ENCODE assay signal across 37 cellular contexts in genomic region chr1:203227684-203228083, GRCh38. TPM values are rescaled to one million over a fixed set of nuclear protein-coding genes. Genes with fewer than 3 reads are reported as not detected.
"Had no signal": no experiment of that assay in that cellular context is flagged by ENCODE, and none has a peak within 500 bp of the region (broad histone marks: within the 10 kb centered on the region; RNA-seq: fewer than 3 reads in every experiment).

No MANE protein-coding gene starts in this region.

- H3K27ac ChIP-seq: adrenal gland, body of pancreas, brain microvascular endothelial cell, breast epithelium, VCaP had no signal

- H3K4me1 ChIP-seq: adrenal gland, body of pancreas, breast epithelium had no signal

- H3K4me3 ChIP-seq: adrenal gland, body of pancreas, breast epithelium had no signal

- H3K9me3 ChIP-seq: adrenal gland, body of pancreas, breast epithelium had no signal

- H3K4me1 Mint-ChIP-seq: activated B cell treated with CpG ODN at 0.5 μM for 24 hours; activated CD4-positive, alpha-beta memory T cell treated with anti-CD3 and anti-CD28 coated beads, Interleukin-2, amount 10 ng/mL, durations not matched to agents 7 days and 5 days; activated CD4-positive, alpha-beta T cell treated with anti-CD3 and anti-CD28 coated beads, Interleukin-2, amount 10 ng/mL, durations not matched to agents 24 days and 14 days; activated CD8-positive, alpha-beta memory T cell treated with anti-CD3 and anti-CD28 coated beads, Interleukin-2, amount 10 ng/mL, durations not matched to agents 7 days and 5 days; activated naive CD8-positive, alpha-beta T cell treated with anti-CD3 and anti-CD28 coated beads for 36 hours; activated T-helper 17 cell treated with anti-CD3 and anti-CD28 coated beads, Interleukin-2, amount 50 U/mL, for 72 hours had no signal

- H3K27ac Mint-ChIP-seq: activated B cell treated with CpG ODN at 0.5 μM for 24 hours; activated CD4-positive, alpha-beta memory T cell treated with anti-CD3 and anti-CD28 coated beads, Interleukin-2, amount 10 ng/mL, durations not matched to agents 7 days and 5 days; activated CD4-positive, alpha-beta T cell treated with anti-CD3 and anti-CD28 coated beads, Interleukin-2, amount 10 ng/mL, durations not matched to agents 24 days and 14 days; activated CD8-positive, alpha-beta memory T cell treated with anti-CD3 and anti-CD28 coated beads, Interleukin-2, amount 10 ng/mL, durations not matched to agents 7 days and 5 days; activated naive CD4-positive, alpha-beta T cell treated with anti-CD3 and anti-CD28 coated beads for 36 hours; activated naive CD8-positive, alpha-beta T cell treated with anti-CD3 and anti-CD28 coated beads for 36 hours; activated T-cell treated with anti-CD3 and anti-CD28 coated beads, Interleukin-2, amount 50 U/mL, for 24 hours; activated T-helper 17 cell treated with anti-CD3 and anti-CD28 coated beads, Interleukin-2, amount 50 U/mL, for 72 hours; T-helper 1 cell treated with Interleukin-12 subunit alpha and Interleukin-12 subunit beta and Interleukin-4 antibody, amounts not matched to agents 30 μg/mL and 1 μg/mL, for 36 hours; T-helper 2 cell treated with Interferon-gamma antibody and Interleukin-4, amounts not matched to agents 5 μg/mL and 100 μg/mL, for 36 hours had no signal

- H3K27me3 ChIP-seq: adrenal gland, body of pancreas, breast epithelium had no signal

- H3K36me3 ChIP-seq: adrenal gland, brain microvascular endothelial cell, breast epithelium had no signal

- DNase-seq: activated B cell treated with CpG ODN at 0.5 μM for 24 hours; activated CD4-positive, alpha-beta memory T cell treated with anti-CD3 and anti-CD28 coated beads, Interleukin-2, amount 10 ng/mL, durations not matched to agents 7 days and 5 days; activated CD4-positive, alpha-beta T cell treated with anti-CD3 and anti-CD28 coated beads for 4 hours; activated CD4-positive, alpha-beta T cell treated with anti-CD3 and anti-CD28 coated beads, Interleukin-2, amount 10 ng/mL, durations not matched to agents 24 days and 14 days; activated CD4-positive, alpha-beta T cell treated with anti-CD3 and anti-CD28 coated beads, Interleukin-2, amount 50 U/mL, for 1 hour; activated CD4-positive, alpha-beta T cell treated with anti-CD3 and anti-CD28 coated beads, Interleukin-2, amount 50 U/mL, for 48 hours; activated CD4-positive, CD25-positive, alpha-beta regulatory T cell treated with anti-CD3 and anti-CD28 coated beads, Interleukin-2, amount 50 U/mL, for 72 hours; activated CD8-positive, alpha-beta memory T cell treated with anti-CD3 and anti-CD28 coated beads for 24 hours; activated CD8-positive, alpha-beta memory T cell treated with anti-CD3 and anti-CD28 coated beads, Interleukin-2, amount 10 ng/mL, durations not matched to agents 7 days and 5 days; activated CD8-positive, alpha-beta memory T cell treated with anti-CD3 and anti-CD28 coated beads, Interleukin-2, amount 50 U/mL, for 48 hours; activated CD8-positive, alpha-beta T cell treated with anti-CD3 and anti-CD28 coated beads, Interleukin-2, amount 10 ng/mL, durations not matched to agents 7 days and 5 days; activated effector memory CD4-positive, alpha-beta T cell treated with anti-CD3 and anti-CD28 coated beads, Interleukin-2, amount 50 U/mL, for 16 hours; activated gamma-delta T cell treated with Interleukin-2 at 50 U/mL for 16 hours; activated naive CD4-positive, alpha-beta T cell; activated naive CD4-positive, alpha-beta T cell treated with anti-CD3 and anti-CD28 coated beads for 36 hours; activated naive CD4-positive, alpha-beta T cell treated with anti-CD3 and anti-CD28 coated beads, Interleukin-2, amount 50 U/mL, for 16 hours; activated naive CD8-positive, alpha-beta T cell treated with anti-CD3 and anti-CD28 coated beads for 36 hours; activated T-cell treated with anti-CD3 and anti-CD28 coated beads, Interleukin-2, amount 50 U/mL, for 24 hours; activated T-cell treated with anti-CD3 and anti-CD28 coated beads, Interleukin-2, amount 50 U/mL, for 48 hours; adrenal gland; amniotic stem cell; aorta; body of pancreas; brain microvascular endothelial cell; central memory CD4-positive, alpha-beta T cell; T-helper 1 cell; T-helper 2 cell; T-helper 9 cell had no signal

- H3K9me3 Mint-ChIP-seq: activated B cell treated with CpG ODN at 0.5 μM for 24 hours; activated CD4-positive, alpha-beta memory T cell treated with anti-CD3 and anti-CD28 coated beads, Interleukin-2, amount 10 ng/mL, durations not matched to agents 7 days and 5 days; activated CD4-positive, alpha-beta T cell treated with anti-CD3 and anti-CD28 coated beads, Interleukin-2, amount 10 ng/mL, durations not matched to agents 24 days and 14 days; activated naive CD4-positive, alpha-beta T cell treated with anti-CD3 and anti-CD28 coated beads for 36 hours; activated naive CD4-positive, alpha-beta T cell treated with anti-CD3 and anti-CD28 coated beads, Interleukin-2, amount 50 U/mL, for 72 hours; activated naive CD8-positive, alpha-beta T cell treated with anti-CD3 and anti-CD28 coated beads for 36 hours; activated T-cell treated with anti-CD3 and anti-CD28 coated beads, Interleukin-2, amount 50 U/mL, for 24 hours; activated T-helper 17 cell treated with anti-CD3 and anti-CD28 coated beads, Interleukin-2, amount 50 U/mL, for 72 hours; T-helper 1 cell treated with Interleukin-12 subunit alpha and Interleukin-12 subunit beta and Interleukin-4 antibody, amounts not matched to agents 30 μg/mL and 1 μg/mL, for 36 hours; T-helper 2 cell treated with Interferon-gamma antibody and Interleukin-4, amounts not matched to agents 5 μg/mL and 100 μg/mL, for 36 hours had no signal

- H3K4me3 Mint-ChIP-seq: activated B cell treated with CpG ODN at 0.5 μM for 24 hours; activated CD4-positive, alpha-beta memory T cell treated with anti-CD3 and anti-CD28 coated beads, Interleukin-2, amount 10 ng/mL, durations not matched to agents 7 days and 5 days; activated CD4-positive, alpha-beta T cell treated with anti-CD3 and anti-CD28 coated beads, Interleukin-2, amount 10 ng/mL, durations not matched to agents 24 days and 14 days; activated CD8-positive, alpha-beta memory T cell treated with anti-CD3 and anti-CD28 coated beads, Interleukin-2, amount 10 ng/mL, durations not matched to agents 7 days and 5 days; activated CD8-positive, alpha-beta T cell treated with anti-CD3 and anti-CD28 coated beads, Interleukin-2, amount 10 ng/mL, durations not matched to agents 7 days and 5 days; activated naive CD4-positive, alpha-beta T cell treated with anti-CD3 and anti-CD28 coated beads for 36 hours; activated naive CD8-positive, alpha-beta T cell treated with anti-CD3 and anti-CD28 coated beads for 36 hours; activated T-cell treated with anti-CD3 and anti-CD28 coated beads, Interleukin-2, amount 50 U/mL, for 24 hours; activated T-helper 17 cell treated with anti-CD3 and anti-CD28 coated beads, Interleukin-2, amount 50 U/mL, for 72 hours; T-helper 1 cell treated with Interleukin-12 subunit alpha and Interleukin-12 subunit beta and Interleukin-4 antibody, amounts not matched to agents 30 μg/mL and 1 μg/mL, for 36 hours; T-helper 2 cell treated with Interferon-gamma antibody and Interleukin-4, amounts not matched to agents 5 μg/mL and 100 μg/mL, for 36 hours had no signal

- H3K36me3 Mint-ChIP-seq: activated CD8-positive, alpha-beta memory T cell treated with anti-CD3 and anti-CD28 coated beads, Interleukin-2, amount 10 ng/mL, durations not matched to agents 7 days and 5 days; activated naive CD4-positive, alpha-beta T cell treated with anti-CD3 and anti-CD28 coated beads, Interleukin-2, amount 50 U/mL, for 72 hours; activated naive CD8-positive, alpha-beta T cell treated with anti-CD3 and anti-CD28 coated beads for 36 hours had no signal

RNA-seq across cellular contexts. Expression of gene CHIT1, which starts 1.8 kb away (rescaled TPM):
- total RNA-seq: astrocyte, cardiac septum had no signal

RNA-seq across cellular contexts. Expression of gene CHI3L1, which starts 41.2 kb away (rescaled TPM):
- total RNA-seq: activated CD4-positive, alpha-beta memory T cell treated with anti-CD3 and anti-CD28 coated beads, Interleukin-2, amount 10 ng/mL, durations not matched to agents 7 days and 5 days; activated CD4-positive, alpha-beta T cell treated with anti-CD3 and anti-CD28 coated beads, Interleukin-2, amount 10 ng/mL, durations not matched to agents 24 days and 14 days; activated CD8-positive, alpha-beta memory T cell treated with anti-CD3 and anti-CD28 coated beads, Interleukin-2, amount 10 ng/mL, durations not matched to agents 7 days and 5 days; activated CD8-positive, alpha-beta T cell treated with anti-CD3 and anti-CD28 coated beads, Interleukin-2, amount 10 ng/mL, durations not matched to agents 7 days and 5 days; activated naive CD8-positive, alpha-beta T cell treated with anti-CD3 and anti-CD28 coated beads for 36 hours; activated T-helper 17 cell treated with anti-CD3 and anti-CD28 coated beads, Interleukin-2, amount 50 U/mL, for 72 hours had no signal

RNA-seq across cellular contexts. Expression of gene MYBPH, which starts 52.1 kb away (rescaled TPM):
- total RNA-seq: activated B cell treated with CpG ODN at 0.5 μM for 24 hours; activated CD4-positive, alpha-beta memory T cell treated with anti-CD3 and anti-CD28 coated beads, Interleukin-2, amount 10 ng/mL, durations not matched to agents 7 days and 5 days; activated CD4-positive, alpha-beta T cell treated with anti-CD3 and anti-CD28 coated beads, Interleukin-2, amount 10 ng/mL, durations not matched to agents 24 days and 14 days; activated CD8-positive, alpha-beta memory T cell treated with anti-CD3 and anti-CD28 coated beads, Interleukin-2, amount 10 ng/mL, durations not matched to agents 7 days and 5 days; activated CD8-positive, alpha-beta T cell treated with anti-CD3 and anti-CD28 coated beads, Interleukin-2, amount 10 ng/mL, durations not matched to agents 7 days and 5 days; activated naive CD4-positive, alpha-beta T cell treated with anti-CD3 and anti-CD28 coated beads for 36 hours; activated naive CD4-positive, alpha-beta T cell treated with anti-CD3 and anti-CD28 coated beads, Interleukin-2, amount 50 U/mL, for 72 hours; activated naive CD8-positive, alpha-beta T cell treated with anti-CD3 and anti-CD28 coated beads for 36 hours; activated T-helper 17 cell treated with anti-CD3 and anti-CD28 coated beads, Interleukin-2, amount 50 U/mL, for 72 hours; adrenal gland; aorta; astrocyte; body of pancreas; cardiac septum; cerebellum had no signal
- polyA plus RNA-seq: aorta had no signal
